Comparison of ENCODE assay signal across 8 cellular contexts in genomic region chr10:131979821-131980270, GRCh38. TPM values are rescaled to one million over a fixed set of nuclear protein-coding genes. Genes with fewer than 3 reads are reported as not detected.
DNase-seq lines count a peak whose midpoint lies in the region; ATAC-seq and TF ChIP-seq lines count a peak whose summit lies in the region.

No MANE protein-coding gene starts in this region.

- peak overlapping the region in 1 of 2 donors; percentile 16 for H3K27ac Mint-ChIP-seq in natural killer cell treated with Interleukin-12 subunit alpha and Interleukin-12 subunit beta and Interleukin-15 and Interleukin-18, amount 100 ng/mL, for 72 hours

- H3K36me3 ChIP-seq in BJ (ENCODE audit: control insufficient read depth, insufficient read depth, low read length) (peaks cover 7% of the 10 kb centered on the region), Panc1 (ENCODE audit: control insufficient read depth, insufficient read depth, low read length) (no peaks in the 10 kb centered on the region)

- CTCF ChIA-PET in BJ (lab: Yijun Ruan, JAX) (no interaction called here), Panc1 (lab: Charles Lee) (no interaction called here)

- no peaks in the 10 kb centered on the region for H3K36me3 Mint-ChIP-seq in natural killer cell treated with Interleukin-12 subunit alpha and Interleukin-12 subunit beta and Interleukin-15 and Interleukin-18, amount 100 ng/mL, for 72 hours

- ATAC-seq in Panc1: peak; percentile 10; the same call in 1 of the 2 replicates
- ATAC-seq in natural killer cell treated with Interleukin-12 subunit alpha and Interleukin-12 subunit beta and Interleukin-15 and Interleukin-18, amount 100 ng/mL, for 72 hours: no peak
- ATAC-seq in GM18511 (IDR thresholded peaks at IDR 0.05; ENCODE audit: unreplicated experiment): no peak

- H3K27ac ChIP-seq in Panc1 (ENCODE audit: low read length): peak overlapping the region; percentile 80

- TF ChIP-seq CTCF in BJ (IDR thresholded peaks at IDR 0.05; ENCODE audit: insufficient read depth, low read depth, low read length) (no peak), Panc1 (IDR thresholded peaks at IDR 0.05) (no peak), epithelial cell of proximal tubule (conservative IDR thresholded peaks at IDR 0.05; ENCODE audit: low read depth, low read length) (no peak)

- no TSS peak for BruUV-seq in Panc1 (replicated peaks; lab: Mats Ljungman, UMichigan)

- H3K4me1 Mint-ChIP-seq in natural killer cell treated with Interleukin-12 subunit alpha and Interleukin-12 subunit beta and Interleukin-15 and Interleukin-18, amount 100 ng/mL, for 72 hours (ENCODE audit: low read depth in 2 of 2): peaks cover 20 to 29% of the 10 kb centered on the region in 2 donors

- DNase-seq in BJ (ENCODE audit: low read depth) (no peak), Panc1 (ENCODE audit: low read depth, low spot score) (no peak), epithelial cell of proximal tubule (ENCODE audit: low read depth) (no peak), NOMO-1 (lab: John Stamatoyannopoulos, UW; ENCODE audit: unreplicated experiment in 2 of 2) (no peak), SKM-1 (lab: John Stamatoyannopoulos, UW; ENCODE audit: unreplicated experiment) (no peak), kidney glomerular epithelial cell (lab: John Stamatoyannopoulos, UW) (no peak)
- no peak for DNase-seq in natural killer cell treated with Interleukin-12 subunit alpha and Interleukin-12 subunit beta and Interleukin-15 and Interleukin-18, amount 100 ng/mL, for 72 hours (ENCODE audit: low spot score)

- H3K27me3 ChIP-seq in BJ (ENCODE audit: control insufficient read depth, insufficient read depth, low read length) (no peaks in the 10 kb centered on the region), Panc1 (ENCODE audit: control insufficient read depth, insufficient read depth, low read length) (no peaks in the 10 kb centered on the region)

- no peaks in the 10 kb centered on the region for H3K9me3 Mint-ChIP-seq in natural killer cell treated with Interleukin-12 subunit alpha and Interleukin-12 subunit beta and Interleukin-15 and Interleukin-18, amount 100 ng/mL, for 72 hours

- POLR2A ChIA-PET in BJ (lab: Charles Lee): no interaction called here
- POLR2A ChIA-PET in Panc1 (lab: Charles Lee): no interaction called here

- peaks cover 22% of the 10 kb centered on the region for H3K4me1 ChIP-seq in Panc1 (ENCODE audit: control insufficient read depth, insufficient read depth, low read length)

- intact Hi-C loops in Panc1 (cut with micrococcal nuclease; ENCODE audit: unreplicated experiment): no loop called here

- H3K27me3 Mint-ChIP-seq in natural killer cell treated with Interleukin-12 subunit alpha and Interleukin-12 subunit beta and Interleukin-15 and Interleukin-18, amount 100 ng/mL, for 72 hours: no peaks in the 10 kb centered on the region

- H3K4me3 ChIP-seq in BJ (ENCODE audit: low read depth, low read length): peak overlapping the region; percentile 90
- H3K4me3 ChIP-seq in Panc1 (ENCODE audit: low read depth in 2 of 2, low read length in 2 of 2): peak overlapping the region; percentile 79 to 98
- H3K4me3 ChIP-seq in epithelial cell of proximal tubule (ENCODE audit: low read depth, low read length): peak overlapping the region; percentile 93

- no peaks in the 10 kb centered on the region for H3K9me3 ChIP-seq in Panc1 (ENCODE audit: control insufficient read depth, insufficient read depth, low read depth, low read length)

- H3K4me3 Mint-ChIP-seq in natural killer cell treated with Interleukin-12 subunit alpha and Interleukin-12 subunit beta and Interleukin-15 and Interleukin-18, amount 100 ng/mL, for 72 hours: peak overlapping the region; percentile 43

- in situ Hi-C loops in Panc1 (cut with HindIII; ENCODE audit: low pct_unique_long_range_greater_than_20kb, low sequenced_read_pairs): no loop called here

RNA-seq across cellular contexts. Expression of gene BNIP3, which starts 1.9 kb away (rescaled TPM):
- 89.1 and 127 TPM in 2 replicates for polyA plus RNA-seq in BJ (2011; rRNA removed)
- polyA minus RNA-seq in BJ (2011; rRNA and poly(A)+ RNA removed): 24.9 and 33.3 TPM in 2 replicates
- total RNA-seq in Panc1 (2021; ENCODE audit: unreplicated experiment) (67.8 TPM), epithelial cell of proximal tubule (123 and 463 TPM in 2 replicates)
- polyA plus RNA-seq in Panc1 (2012; ENCODE audit: insufficient read length): 125 TPM
- total RNA-seq in natural killer cell treated with Interleukin-12 subunit alpha and Interleukin-12 subunit beta and Interleukin-15 and Interleukin-18, amount 100 ng/mL, for 72 hours: 10 to 100 TPM; 20.5 to 82.2 TPM
